Comparison of ENCODE assay signal across 13 cellular contexts in the genomic region with DNA sequence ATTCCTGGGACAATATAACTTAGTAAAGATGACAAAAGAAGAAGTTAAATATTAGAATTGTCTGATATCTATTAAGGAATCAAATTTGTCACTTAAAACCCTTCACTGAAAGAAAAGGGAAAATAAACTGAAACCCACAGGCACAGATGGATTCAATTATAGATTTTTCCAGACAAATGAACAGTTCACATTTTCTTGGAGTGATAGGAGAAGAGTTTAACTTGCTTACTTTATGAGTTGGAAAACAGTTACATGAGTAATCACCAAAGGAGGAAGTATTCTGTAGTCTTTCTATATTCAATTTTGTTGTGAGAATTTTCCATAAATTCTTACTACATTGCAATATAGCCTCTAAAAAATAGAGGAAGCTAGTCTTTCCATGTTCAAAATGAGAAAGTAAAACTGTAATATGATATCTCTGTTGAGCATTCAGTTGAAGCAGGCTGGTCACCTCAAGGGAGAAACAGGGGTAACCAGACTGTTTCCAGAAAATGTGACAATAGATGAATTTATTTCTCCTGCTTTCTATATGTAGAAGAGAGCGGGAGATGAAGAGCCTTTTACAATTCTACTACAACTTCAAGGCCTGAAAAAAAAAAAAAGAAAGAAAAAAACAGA.
DNase-seq lines count a peak whose midpoint lies in the region; TF ChIP-seq lines count a peak whose summit lies in the region.
"Had no signal": no experiment of that assay in that cellular context is flagged by ENCODE, and none has a peak within 500 bp of the region (broad histone marks: within the 10 kb centered on the region; RNA-seq: fewer than 3 reads in every experiment).

No MANE protein-coding gene starts in this region.

- DNase-seq in NCI-H510A treated with DMSO at 0.1 percent for 48 hours (lab: John Stamatoyannopoulos, UW) (peak; percentile 56), NCI-H510A (lab: John Stamatoyannopoulos, UW) (no peak), OCI-M1 (lab: John Stamatoyannopoulos, UW) (peak; percentile 74), endodermal cell (no peak), GDM1 (lab: John Stamatoyannopoulos, UW) (no peak), NCI-H2107 (lab: John Stamatoyannopoulos, UW) (no peak), OCI-LY7 (ENCODE audit: low spot score) (no peak)
- DNase-seq in stimulated activated CD4-positive, alpha-beta T cell treated with anti-CD3 and anti-CD28 coated beads, Interleukin-4, amount 100 ng/mL, for 24 hours = no peak
- DNase-seq: activated CD4-positive, CD25-positive, alpha-beta regulatory T cell treated with anti-CD3 and anti-CD28 coated beads, Interleukin-2, amount 50 U/mL, for 72 hours; body of pancreas; CD8-positive, alpha-beta memory T cell; NCI-H2227 treated with DMSO at 0.1 percent for 48 hours; T-cell had no signal

- no peaks in the 10 kb centered on the region for H3K27me3 Mint-ChIP-seq in endodermal cell (ENCODE audit: insufficient read depth)
- H3K27me3 Mint-ChIP-seq: CD8-positive, alpha-beta memory T cell; T-cell had no signal

- no peaks in the 10 kb centered on the region for H3K36me3 ChIP-seq in endodermal cell (ENCODE audit: control insufficient read depth, insufficient read depth, low read length)
- H3K36me3 ChIP-seq in OCI-LY7 (ENCODE audit: insufficient read depth, low read length) = no peaks in the 10 kb centered on the region

- 80% methylated on average over 1 of the region's 1 CpG; no CpG with 5 or more reads in 1 of the 2 experiments for WGBS in endodermal cell (ENCODE audit: insufficient coverage in 1 of 2, insufficient read length in 1 of 2), 2 experiments

- no peak overlapping the region for H2AFZ ChIP-seq in OCI-LY7 (ENCODE audit: low read length)

- CTCF ChIA-PET in OCI-LY7 (lab: Charles Lee; ENCODE audit: unreplicated experiment) = no interaction called here

- H3K27ac ChIP-seq in endodermal cell (ENCODE audit: low read depth, low read length) (no peak overlapping the region), OCI-LY7 (ENCODE audit: low read depth, low read length, poor library complexity, severe bottlenecking) (no peak overlapping the region)
- H3K27ac ChIP-seq: body of pancreas had no signal

- H3K9ac ChIP-seq in endodermal cell (ENCODE audit: extremely low read depth, low read length, poor library complexity, severe bottlenecking) = no peak overlapping the region

- no peak overlapping the region for H3K27ac Mint-ChIP-seq in endodermal cell
- H3K27ac Mint-ChIP-seq: CD8-positive, alpha-beta memory T cell; T-cell had no signal

- H3K9me3 Mint-ChIP-seq in endodermal cell = peaks cover 19% of the 10 kb centered on the region

- H3K27me3 ChIP-seq in endodermal cell (ENCODE audit: control insufficient read depth, insufficient read depth, low read length, poor library complexity, severe bottlenecking) = no peaks in the 10 kb centered on the region
- H3K27me3 ChIP-seq: body of pancreas had no signal

- no peaks in the 10 kb centered on the region for H3K79me2 ChIP-seq in OCI-LY7 (ENCODE audit: insufficient read depth, low read depth, low read length)

- no TSS peak for BruUV-seq in OCI-LY7 (replicated peaks; lab: Mats Ljungman, UMichigan)

- H3K4me3 Mint-ChIP-seq in endodermal cell = peak overlapping the region; percentile 31
- H3K4me3 Mint-ChIP-seq: CD8-positive, alpha-beta memory T cell; T-cell had no signal

- TF ChIP-seq CTCF in endodermal cell (conservative IDR thresholded peaks at IDR 0.05) = no peak
- TF ChIP-seq CTCF in OCI-LY7 (conservative IDR thresholded peaks at IDR 0.05; ENCODE audit: low read length) = no peak

- H3K4me2 ChIP-seq in OCI-LY7 (ENCODE audit: low read length) = no peak overlapping the region

- H4K20me1 ChIP-seq in OCI-LY7 (ENCODE audit: insufficient read depth, low read length) = no peaks in the 10 kb centered on the region

- no peaks in the 10 kb centered on the region for H3K4me1 ChIP-seq in endodermal cell (ENCODE audit: control insufficient read depth, insufficient read depth, low read length)
- no peaks in the 10 kb centered on the region for H3K4me1 ChIP-seq in OCI-LY7 (ENCODE audit: insufficient read depth, low read length, poor library complexity, severe bottlenecking)
- H3K4me1 ChIP-seq: body of pancreas had no signal

- POLR2A ChIA-PET in OCI-LY7 (lab: Charles Lee) = interaction anchor here (0.6 kb wide), 1 partner anchor 53 kb away, joined by 4 read pairs; no protein-coding TSS in a partner anchor

- H3K4me3 ChIP-seq in endodermal cell (ENCODE audit: low read length) (no peak overlapping the region), OCI-LY7 (ENCODE audit: low read depth, low read length, poor library complexity, severe bottlenecking) (no peak overlapping the region)
- H3K4me3 ChIP-seq: body of pancreas had no signal

- no peaks in the 10 kb centered on the region for H3K9me3 ChIP-seq in endodermal cell (ENCODE audit: control insufficient read depth, low read length)
- H3K9me3 ChIP-seq in OCI-LY7 (ENCODE audit: low read length) = peaks cover 6% of the 10 kb centered on the region
- H3K9me3 ChIP-seq: body of pancreas had no signal

- H3K4me1 Mint-ChIP-seq in endodermal cell = no peaks in the 10 kb centered on the region
- H3K4me1 Mint-ChIP-seq: CD8-positive, alpha-beta memory T cell; T-cell had no signal

- H3K36me3 Mint-ChIP-seq in endodermal cell (ENCODE audit: low read depth) = peaks cover 12% of the 10 kb centered on the region
- H3K36me3 Mint-ChIP-seq: CD8-positive, alpha-beta memory T cell; T-cell had no signal

- H3K9me2 ChIP-seq in OCI-LY7 (ENCODE audit: insufficient read depth, low read length) = no peaks in the 10 kb centered on the region

- intact Hi-C loops in OCI-LY7 (cut with micrococcal nuclease; ENCODE audit: unreplicated experiment) = no loop called here

Comparison
In these comparisons a context has a peak if more than half of its experiments do, and no peak if none do; other contexts are left out.
1. DNase-seq: peak in NCI-H510A treated with DMSO at 0.1 percent for 48 hours (single experiment) and OCI-M1 (single experiment); none in NCI-H510A (single experiment), endodermal cell (single experiment), GDM1 (single experiment), NCI-H2107 (single experiment), stimulated activated CD4-positive, alpha-beta T cell treated with anti-CD3 and anti-CD28 coated beads, Interleukin-4, amount 100 ng/mL, for 24 hours (single experiment) and OCI-LY7 (single experiment).